Comparison of ENCODE assay signal across 8 cellular contexts in genomic region chr1:207335695-207336363, GRCh38. TPM values are rescaled to one million over a fixed set of nuclear protein-coding genes. Genes with fewer than 3 reads are reported as not detected.
DNase-seq lines count a peak whose midpoint lies in the region; ATAC-seq and TF ChIP-seq lines count a peak whose summit lies in the region.

No MANE protein-coding gene starts in this region.

- H3K36me3 ChIP-seq in colonic mucosa = no peaks in the 10 kb centered on the region

- H3K27me3 ChIP-seq in colonic mucosa = no peaks in the 10 kb centered on the region

- ATAC-seq in GM18498 (IDR thresholded peaks at IDR 0.05; ENCODE audit: unreplicated experiment) (peak; percentile 73), GM21576 (IDR thresholded peaks at IDR 0.05; ENCODE audit: unreplicated experiment) (peak; percentile 59)
- ATAC-seq in stimulated activated naive B cell treated with anti-CD40 and anti-IgM and Interleukin-4, amounts not matched to agents 10 μg/mL and 1 μg/mL and 100 μg/mL, for 72 hours (replicated peaks) = peak; percentile 49 to 56

- H3K9me3 ChIP-seq in colonic mucosa = no peaks in the 10 kb centered on the region

- H3K27ac ChIP-seq in colonic mucosa (peak overlapping the region; percentile 0), caudate nucleus (ENCODE audit: low read depth, low read length) (no peak overlapping the region)

- DNase-seq in KG1 (lab: John Stamatoyannopoulos, UW) (peak; percentile 23), colonic mucosa (no peak), caudate nucleus (lab: John Stamatoyannopoulos, UW) (no peak), NCI-H526 treated with DMSO at 0.1 percent for 48 hours (lab: John Stamatoyannopoulos, UW) (no peak), epidermal melanocyte (ENCODE audit: insufficient read length, low spot score) (no peak)
- peak; percentile 27 for DNase-seq in stimulated activated naive B cell treated with anti-CD40 and anti-IgM and Interleukin-4, amounts not matched to agents 10 μg/mL and 1 μg/mL and 100 μg/mL, for 72 hours

- peak overlapping the region; percentile 63 to 69 for H3K4me3 Mint-ChIP-seq in stimulated activated naive B cell treated with anti-CD40 and anti-IgM and Interleukin-4, amounts not matched to agents 10 μg/mL and 1 μg/mL and 100 μg/mL, for 72 hours

- peak overlapping the region; percentile 99 for H3K27ac Mint-ChIP-seq in stimulated activated naive B cell treated with anti-CD40 and anti-IgM and Interleukin-4, amounts not matched to agents 10 μg/mL and 1 μg/mL and 100 μg/mL, for 72 hours

- H3K27me3 Mint-ChIP-seq in stimulated activated naive B cell treated with anti-CD40 and anti-IgM and Interleukin-4, amounts not matched to agents 10 μg/mL and 1 μg/mL and 100 μg/mL, for 72 hours = no peaks in the 10 kb centered on the region

- intact Hi-C loops in colonic mucosa (cut with DNase I) = loop anchor here (10.0 kb wide), 1 partner anchor 69 kb away; no protein-coding TSS in a partner anchor

- peaks cover 38 to 56% of the 10 kb centered on the region in 2 donors for H3K4me1 Mint-ChIP-seq in stimulated activated naive B cell treated with anti-CD40 and anti-IgM and Interleukin-4, amounts not matched to agents 10 μg/mL and 1 μg/mL and 100 μg/mL, for 72 hours

- peaks cover 5 to 9% of the 10 kb centered on the region in 2 donors for H3K9me3 Mint-ChIP-seq in stimulated activated naive B cell treated with anti-CD40 and anti-IgM and Interleukin-4, amounts not matched to agents 10 μg/mL and 1 μg/mL and 100 μg/mL, for 72 hours

- no peaks in the 10 kb centered on the region for H3K4me1 ChIP-seq in colonic mucosa

- peaks cover 34 to 57% of the 10 kb centered on the region in 2 donors for H3K36me3 Mint-ChIP-seq in stimulated activated naive B cell treated with anti-CD40 and anti-IgM and Interleukin-4, amounts not matched to agents 10 μg/mL and 1 μg/mL and 100 μg/mL, for 72 hours

- H3K9ac ChIP-seq in colonic mucosa (ENCODE audit: low read depth in 2 of 2, low read length in 2 of 2) = no peak overlapping the region

- H3K4me3 ChIP-seq in colonic mucosa = no peak overlapping the region

- TF ChIP-seq CTCF in colonic mucosa (IDR thresholded peaks at IDR 0.05) = no peak

RNA-seq across cellular contexts. Expression of gene CD55, which starts 14.4 kb away (rescaled TPM):
- 10 to 100 TPM; 49.4 to 70.7 TPM for total RNA-seq in colonic mucosa

Comparison
In these comparisons a context has a peak if more than half of its experiments do, and no peak if none do; other contexts are left out.
1. DNase-seq: peak in KG1 (single experiment) and stimulated activated naive B cell treated with anti-CD40 and anti-IgM and Interleukin-4, amounts not matched to agents 10 μg/mL and 1 μg/mL and 100 μg/mL, for 72 hours (single experiment); none in colonic mucosa (single experiment), caudate nucleus (0 of 61), NCI-H526 treated with DMSO at 0.1 percent for 48 hours (single experiment) and epidermal melanocyte (single experiment).
2. Peak in every context shown above with its lines, with median percentiles within 50 percentile points of each other: ATAC-seq.